In genomic region chr5:57232293-57233033, GRCh38 we compare ENCODE assay signal across 19 cellular contexts. TPM values are rescaled to one million over a fixed set of nuclear protein-coding genes. Genes with fewer than 3 reads are reported as not detected.
A peak's percentile ranks its signal among the peaks of the same experiment; 100 is the strongest.
DNase-seq lines count a peak whose midpoint lies in the region; ATAC-seq, FAIRE-seq and TF ChIP-seq lines count a peak whose summit lies in the region.
"Had no signal": no experiment of that assay in that cellular context is flagged by ENCODE, and none has a peak within 500 bp of the region (broad histone marks: within the 10 kb centered on the region; RNA-seq: fewer than 3 reads in every experiment).

No MANE protein-coding gene starts in this region.

- peak overlapping the region; percentile 66 for H3K27ac Mint-ChIP-seq in activated CD4-positive, alpha-beta T cell treated with anti-CD3 and anti-CD28 coated beads for 36 hours
- H3K27ac Mint-ChIP-seq: activated B cell treated with CpG ODN at 0.5 μM for 24 hours; activated naive CD8-positive, alpha-beta T cell treated with anti-CD3 and anti-CD28 coated beads, Interleukin-2, amount 10 ng/mL, durations not matched to agents 7 days and 5 days; type B pancreatic cell had no signal

- no peak overlapping the region for H3K18ac ChIP-seq in H1 (ENCODE audit: extremely low read depth, low read length)

- CTCF ChIA-PET in activated CD4-positive, alpha-beta T cell treated with anti-CD3 and anti-CD28 coated beads for 36 hours (lab: Charles Lee) = interaction anchor here (0.8 to 1.2 kb wide), 2 partner anchors 94 to 305 kb away, joined by 3 to 4 read pairs; no protein-coding TSS in a partner anchor
- CTCF ChIA-PET in HEK293 (lab: Yijun Ruan, JAX) = no interaction called here
- CTCF ChIA-PET in H1 (lab: Charles Lee; ENCODE audit: partially characterized antibody) = interaction anchor here (0.9 kb wide), 1 partner anchor 324 kb away, joined by 3 read pairs; no protein-coding TSS in a partner anchor

- peaks cover 0 to 3% of the 10 kb centered on the region in 2 experiments for H4K20me1 ChIP-seq in H1 (replicated peaks in 1 of 2; ENCODE audit: control insufficient read depth in 1 of 2, insufficient read depth in 2 of 2, low read length in 2 of 2)

- H3K23ac ChIP-seq in H1 (ENCODE audit: insufficient read length) = no peak overlapping the region

- H3K56ac ChIP-seq in H1 (replicated peaks; ENCODE audit: insufficient read length, low read depth, low read length) = no peak overlapping the region

- TF ChIP-seq CTCF in HEK293 (tag by site-specific recombination; IDR thresholded peaks at IDR 0.05) (no peak), H1 (IDR thresholded peaks at IDR 0.05; ENCODE audit: control extremely low read depth in 1 of 3, insufficient read depth in 1 of 3, low read depth in 1 of 3, low read length in 3 of 3) (no peak), pancreas (IDR thresholded peaks at IDR 0.05) (no peak)

- H3K9ac ChIP-seq in H1 (replicated peaks in 1 of 4; ENCODE audit: extremely low read depth in 1 of 4, low read depth in 3 of 4, low read length in 3 of 4) = no peak overlapping the region

- no peak for TF ChIP-seq POLR2A in H1 (IDR thresholded peaks at IDR 0.05; ENCODE audit: control extremely low read depth in 1 of 2, low read depth in 2 of 2, low read length in 2 of 2)

- peaks cover 56% of the 10 kb centered on the region for H3K36me3 Mint-ChIP-seq in activated CD4-positive, alpha-beta T cell treated with anti-CD3 and anti-CD28 coated beads for 36 hours (ENCODE audit: low read depth)

- TF ChIP-seq EP300 in H1 (IDR thresholded peaks at IDR 0.05; ENCODE audit: borderline replicate concordance in 1 of 2, low read depth in 2 of 2, low read length in 2 of 2) = no peak

- intact Hi-C loops in activated CD4-positive, alpha-beta T cell treated with anti-CD3 and anti-CD28 coated beads for 36 hours (cut with DNase I, micrococcal nuclease) = no loop called here
- intact Hi-C loops in pancreas (cut with DNase I) = no loop called here

- H3K23me2 ChIP-seq in H1 (ENCODE audit: low read depth, low read length) = no peaks in the 10 kb centered on the region

- H2BK15ac ChIP-seq in H1 (ENCODE audit: low read length) = no peak overlapping the region

- 93% methylated on average over 6 of the region's 6 CpGs; no CpG with 5 or more reads in 1 of the 2 experiments for WGBS in H1 (ENCODE audit: extremely low coverage in 1 of 2, insufficient coverage in 1 of 2, insufficient read length in 1 of 2, insufficient replicate concordance in 2 of 2, low coverage in 1 of 2, low lambda C conversion rate in 2 of 2, missing lambda C conversion rate in 1 of 2), 2 experiments
- 84 to 86% methylated on average over 6 of the region's 6 CpGs for WGBS in pancreas, 2 donors

- H2AFZ ChIP-seq in H1 (ENCODE audit: low read length) = no peak overlapping the region

- H3K79me1 ChIP-seq in H1 (ENCODE audit: low read depth, low read length) = peaks cover 3% of the 10 kb centered on the region; the same call in 1 of the 2 replicates

- H2AK5ac ChIP-seq in H1 (ENCODE audit: low read depth, low read length) = no peak overlapping the region

- H3K27me3 ChIP-seq in H1 (replicated peaks in 1 of 4; ENCODE audit: control insufficient read depth in 3 of 4, extremely low read depth in 1 of 4, insufficient read depth in 3 of 4, low read length in 3 of 4) = no peaks in the 10 kb centered on the region
- no peaks in the 10 kb centered on the region for H3K27me3 ChIP-seq in pancreas
- H3K27me3 ChIP-seq: cardiac muscle cell had no signal

- no peak overlapping the region for H2BK5ac ChIP-seq in H1 (ENCODE audit: low read depth, low read length)

- no peaks in the 10 kb centered on the region for H3K9me3 Mint-ChIP-seq in activated CD4-positive, alpha-beta T cell treated with anti-CD3 and anti-CD28 coated beads for 36 hours (ENCODE audit: low read depth)
- H3K9me3 Mint-ChIP-seq: activated B cell treated with CpG ODN at 0.5 μM for 24 hours; activated naive CD8-positive, alpha-beta T cell treated with anti-CD3 and anti-CD28 coated beads, Interleukin-2, amount 10 ng/mL, durations not matched to agents 7 days and 5 days; T-helper 1 cell treated with Interleukin-12 subunit alpha and Interleukin-12 subunit beta and Interleukin-4 antibody, amounts not matched to agents 30 μg/mL and 1 μg/mL, for 36 hours had no signal

- POLR2A ChIA-PET in activated CD4-positive, alpha-beta T cell treated with anti-CD3 and anti-CD28 coated beads for 36 hours (lab: Charles Lee) = no interaction called here
- POLR2A ChIA-PET in HEK293 (lab: Yijun Ruan, JAX) = no interaction called here
- POLR2A ChIA-PET in H1 (lab: Charles Lee; ENCODE audit: partially characterized antibody) = interaction anchor here (1.5 kb wide), 1 partner anchor 13 kb away, joined by 3 read pairs; no protein-coding TSS in a partner anchor

- no peak overlapping the region for H2BK12ac ChIP-seq in H1 (ENCODE audit: low read depth, low read length)

- H4K91ac ChIP-seq in H1 (replicated peaks; ENCODE audit: insufficient read length, low read length) = no peak overlapping the region

- H3K4me3 Mint-ChIP-seq in activated CD4-positive, alpha-beta T cell treated with anti-CD3 and anti-CD28 coated beads for 36 hours = no peak overlapping the region
- H3K4me3 Mint-ChIP-seq: activated B cell treated with CpG ODN at 0.5 μM for 24 hours; activated naive CD8-positive, alpha-beta T cell treated with anti-CD3 and anti-CD28 coated beads, Interleukin-2, amount 10 ng/mL, durations not matched to agents 7 days and 5 days; T-helper 1 cell treated with Interleukin-12 subunit alpha and Interleukin-12 subunit beta and Interleukin-4 antibody, amounts not matched to agents 30 μg/mL and 1 μg/mL, for 36 hours; type B pancreatic cell had no signal

- no peak overlapping the region for H3K4ac ChIP-seq in H1 (replicated peaks; ENCODE audit: insufficient read length, low read depth, low read length)

- no peak overlapping the region for H3K14ac ChIP-seq in H1 (ENCODE audit: insufficient read length)

- H2BK120ac ChIP-seq in H1 (replicated peaks; ENCODE audit: low read depth, low read length) = no peak overlapping the region

- no peak for ATAC-seq in activated CD4-positive, alpha-beta T cell treated with anti-CD3 and anti-CD28 coated beads for 36 hours
- ATAC-seq in pancreas (peak; percentile 30 to 57 (median 42)), HG03175 (IDR thresholded peaks at IDR 0.05; ENCODE audit: unreplicated experiment) (no peak)
- ATAC-seq: GM12878 had no signal

- no peaks in the 10 kb centered on the region for H3K27me3 Mint-ChIP-seq in activated CD4-positive, alpha-beta T cell treated with anti-CD3 and anti-CD28 coated beads for 36 hours
- H3K27me3 Mint-ChIP-seq: activated B cell treated with CpG ODN at 0.5 μM for 24 hours; activated naive CD8-positive, alpha-beta T cell treated with anti-CD3 and anti-CD28 coated beads, Interleukin-2, amount 10 ng/mL, durations not matched to agents 7 days and 5 days; type B pancreatic cell had no signal

- no peaks in the 10 kb centered on the region for H3K9me3 ChIP-seq in HEK293 (ENCODE audit: control insufficient read depth, insufficient read depth, low read depth, low read length)
- no peaks in the 10 kb centered on the region for H3K9me3 ChIP-seq in H1 (ENCODE audit: insufficient read depth in 2 of 2, low read depth in 1 of 2, low read length in 1 of 2)
- no peaks in the 10 kb centered on the region for H3K9me3 ChIP-seq in pancreas
- H3K9me3 ChIP-seq: prostate gland had no signal

- no peak for TF ChIP-seq RAD21 in H1 (IDR thresholded peaks at IDR 0.05 in 1 of 2, conservative IDR thresholded peaks at IDR 0.05 in 1 of 2; ENCODE audit: low read depth in 2 of 2, low read length in 2 of 2)

- H3K36me3 ChIP-seq in HEK293 (ENCODE audit: control insufficient read depth in 2 of 2, insufficient read depth in 1 of 2, low read length in 2 of 2) (peaks cover 39 to 51% of the 10 kb centered on the region in 2 experiments), H1 (ENCODE audit: control insufficient read depth in 2 of 4, insufficient read depth in 4 of 4, low read length in 3 of 4) (peaks cover 0 to 58% (median 15%) of the 10 kb centered on the region in 4 experiments; a peak in 7 of 8 replicates), pancreas (peaks cover 0 to 26% (median 0%) of the 10 kb centered on the region in 3 donors)

- no peak for DNase-seq in activated CD4-positive, alpha-beta T cell treated with anti-CD3 and anti-CD28 coated beads for 36 hours
- DNase-seq in activated CD4-positive, alpha-beta T cell treated with anti-CD3 and anti-CD28 coated beads for 1 hour = no peak
- DNase-seq in H1 (ENCODE audit: low read depth in 1 of 2, low spot score in 2 of 2) (no peak), pancreas (no peak), GOT3 (lab: John Stamatoyannopoulos, UW) (no peak), NCI-H748 treated with DMSO at 0.1 percent for 48 hours (lab: John Stamatoyannopoulos, UW) (no peak)
- DNase-seq: activated B cell treated with CpG ODN at 0.5 μM for 24 hours; activated naive CD8-positive, alpha-beta T cell treated with anti-CD3 and anti-CD28 coated beads, Interleukin-2, amount 10 ng/mL, durations not matched to agents 7 days and 5 days; NCI-H446 treated with DMSO at 0.1 percent for 48 hours; SHP77 treated with DMSO at 0.1 percent for 48 hours; stimulated activated naive CD4-positive, alpha-beta T cell treated with Interleukin-2 at 50 U/mL for 16 hours had no signal

- H3K79me2 ChIP-seq in H1 (ENCODE audit: control insufficient read depth in 1 of 2, insufficient read depth in 2 of 2, low read length in 2 of 2) = peaks cover 0 to 83% of the 10 kb centered on the region in 2 experiments; a peak in 2 of 4 replicates

- peaks cover 49% of the 10 kb centered on the region for H3K4me1 Mint-ChIP-seq in activated CD4-positive, alpha-beta T cell treated with anti-CD3 and anti-CD28 coated beads for 36 hours

- H3K4me3 ChIP-seq in HEK293 (ENCODE audit: low read depth, low read length) (no peak overlapping the region), H1 (ENCODE audit: extremely low read depth in 1 of 4, insufficient read depth in 2 of 4, low read depth in 3 of 4, low read length in 4 of 4) (no peak overlapping the region), pancreas (no peak overlapping the region)
- H3K4me3 ChIP-seq: cardiac muscle cell, GM12878, prostate gland had no signal

- H2BK20ac ChIP-seq in H1 (ENCODE audit: low read length) = no peak overlapping the region

- no peak overlapping the region for H4K8ac ChIP-seq in H1 (ENCODE audit: extremely low read depth, insufficient read depth, low read length)

- H3K27ac ChIP-seq in HEK293 (ENCODE audit: extremely low read depth, low read depth, low read length) (no peak overlapping the region), H1 (ENCODE audit: low read depth, low read length) (no peak overlapping the region; the same call in 1 of the 2 replicates), pancreas (no peak overlapping the region)
- H3K27ac ChIP-seq: cardiac muscle cell, prostate gland had no signal

- no peak overlapping the region for H3K4me2 ChIP-seq in H1 (ENCODE audit: insufficient read depth in 1 of 2, low read depth in 2 of 2, low read length in 2 of 2)

- H3K4me1 ChIP-seq in HEK293 (ENCODE audit: control insufficient read depth, insufficient read depth, low read length) = no peaks in the 10 kb centered on the region
- peaks cover 0 to 11% (median 1%) of the 10 kb centered on the region in 4 experiments; a peak in 1 of 7 replicates for H3K4me1 ChIP-seq in H1 (replicated peaks in 1 of 4; ENCODE audit: control insufficient read depth in 3 of 4, insufficient read depth in 4 of 4, low read length in 3 of 4)
- H3K4me1 ChIP-seq in pancreas = peaks cover 0 to 3% (median 0%) of the 10 kb centered on the region in 3 donors
- H3K4me1 ChIP-seq: prostate gland had no signal

- FAIRE-seq in H1 (lab: Jason Lieb, UNC) (no peak), pancreas (lab: Jason Lieb, UNC) (no peak)
- FAIRE-seq: A204.1, GM12878 had no signal

- no peak overlapping the region for H4K5ac ChIP-seq in H1 (ENCODE audit: insufficient read length, low read depth, low read length)

RNA-seq across cellular contexts. Expression of gene GPBP1, which starts 58.6 kb away (rescaled TPM):
- total RNA-seq in activated CD4-positive, alpha-beta T cell treated with anti-CD3 and anti-CD28 coated beads for 36 hours = 100 to 1,000 TPM in 1 of 2 experiments, 10 to 100 TPM in 1; 91.8 to 116 TPM
- 104 and 108 TPM in 2 replicates for total RNA-seq in H1 (2021; fragmentation: NEBNext Ultra II Directional; extraction: Animal tissue kit (Norgen Biotek cat#: 25700))
- 12.5 and 29.2 TPM in 2 replicates for polyA plus RNA-seq in H1 (2011; rRNA removed)
- polyA plus RNA-seq in H1 (2011; cell fraction: cytosol; rRNA removed) = 54.6 TPM
- polyA plus RNA-seq in H1 (2011; cell fraction: nucleus; rRNA removed) = 14.3 TPM
- polyA plus RNA-seq in H1 (2012, experiment 1 of 2) = 56.5 to 96.5 TPM (median 60.7 TPM) in 4 replicates
- polyA plus RNA-seq in H1 (2012, experiment 2 of 2) = 4.8 TPM
- polyA plus RNA-seq in H1 (2013, experiment 1 of 2) = 77.9 TPM
- 72.0 TPM for polyA plus RNA-seq in H1 (2013, experiment 2 of 2)
- 30.6 and 31.8 TPM in 2 replicates for polyA minus RNA-seq in H1 (2011; rRNA and poly(A)+ RNA removed)
- polyA minus RNA-seq in H1 (2011; cell fraction: cytosol; rRNA and poly(A)+ RNA removed) = 41.2 TPM
- polyA minus RNA-seq in H1 (2011; cell fraction: nucleus; rRNA and poly(A)+ RNA removed) = 60.3 TPM
- total RNA-seq in pancreas = 10 to 100 TPM; 23.4 to 44.9 (median 26.1) TPM
- 10 to 100 TPM; 32.6 to 54.0 TPM for polyA plus RNA-seq in pancreas

Comparison
In these comparisons a context has a peak if more than half of its experiments do, and no peak if none do; other contexts are left out.
1. ATAC-seq: peak in pancreas (4 of 4); none in activated CD4-positive, alpha-beta T cell treated with anti-CD3 and anti-CD28 coated beads for 36 hours (single experiment) and HG03175 (single experiment).